Comparison of ENCODE assay signal across 16 cellular contexts in the genomic region with DNA sequence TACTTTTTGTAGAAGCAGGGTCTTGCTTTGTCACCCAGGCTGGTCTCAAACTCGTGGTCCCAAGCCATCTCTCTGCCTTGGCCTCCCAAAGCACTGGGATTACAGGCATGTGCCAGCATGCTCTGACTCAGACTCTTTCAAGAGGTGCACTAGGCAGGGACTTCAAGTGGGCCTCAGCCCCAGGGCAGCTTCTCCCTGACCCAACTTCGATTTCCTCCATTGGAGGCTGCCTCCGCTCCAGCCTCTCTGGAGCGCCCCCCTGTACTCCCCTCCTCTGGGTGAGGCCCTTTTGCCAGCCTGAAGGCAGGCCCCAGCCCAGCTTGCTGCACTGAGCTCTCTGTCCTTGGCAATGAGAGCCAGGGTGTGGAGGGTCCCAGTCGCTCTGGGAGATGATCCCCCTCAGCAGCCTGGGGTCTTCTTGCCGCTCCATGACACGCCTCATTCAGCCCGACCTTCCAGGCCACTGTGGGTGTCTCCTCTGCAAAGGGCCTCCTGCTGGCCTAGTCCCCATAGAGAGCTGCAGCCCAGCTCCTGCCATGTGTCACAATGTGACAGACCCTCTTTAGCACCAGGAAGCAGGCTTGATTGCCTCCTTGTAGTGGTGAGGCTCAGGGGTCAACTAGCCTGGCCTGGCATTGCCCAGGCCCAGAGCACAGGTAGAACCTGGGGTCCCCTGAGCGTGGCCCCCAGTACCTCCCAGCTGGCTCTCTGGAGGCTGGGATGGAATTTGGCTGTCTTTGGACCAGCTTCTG. TPM values are rescaled to one million over a fixed set of nuclear protein-coding genes. Genes with fewer than 3 reads are reported as not detected.
A peak's percentile ranks its signal among the peaks of the same experiment; 100 is the strongest.
DNase-seq lines count a peak whose midpoint lies in the region; ATAC-seq, FAIRE-seq and TF ChIP-seq lines count a peak whose summit lies in the region.
"Had no signal": no experiment of that assay in that cellular context is flagged by ENCODE, and none has a peak within 500 bp of the region (broad histone marks: within the 10 kb centered on the region; RNA-seq: fewer than 3 reads in every experiment).

No MANE protein-coding gene starts in this region.

- no peak overlapping the region for H3K4me3 Mint-ChIP-seq in stimulated activated naive CD8-positive, alpha-beta T cell treated with anti-CD3 and anti-CD28 coated beads, Interleukin-15, amount 100 ng/mL, for 72 hours
- H3K4me3 Mint-ChIP-seq in nephron progenitor cell, result peak overlapping the region; percentile 38
- H3K4me3 Mint-ChIP-seq: immature natural killer cell; naive thymus-derived CD4-positive, alpha-beta T cell had no signal

- no peaks in the 10 kb centered on the region for H3K9me3 ChIP-seq in GM12878 (replicated peaks; ENCODE audit: control insufficient read depth, insufficient read depth, low read length)

- no peak for TF ChIP-seq EP300 in GM12878 (IDR thresholded peaks at IDR 0.05; ENCODE audit: borderline replicate concordance in 1 of 2, control insufficient read depth in 1 of 2, low read depth in 2 of 2, low read length in 2 of 2)

- CTCF ChIA-PET in GM12878 (lab: Yijun Ruan, JAX), result interaction anchor here (0.6 to 3.0 kb wide), 12 partner anchors 9 to 246 kb away, joined by 3 to 21 read pairs (median 4); no protein-coding TSS in a partner anchor

- in situ Hi-C loops in GM12878 (cut with MboI), result no loop called here

- peak; percentile 14 for ATAC-seq in stimulated activated naive CD8-positive, alpha-beta T cell treated with anti-CD3 and anti-CD28 coated beads, Interleukin-15, Interleukin-2, amounts not matched to agents 100 U/mL and 50 U/mL, for 24 hours
- ATAC-seq in stimulated activated naive CD8-positive, alpha-beta T cell treated with anti-CD3 and anti-CD28 coated beads, Interleukin-15, amount 100 ng/mL, for 72 hours, result no peak
- ATAC-seq in GM12878, result peak; percentile 78
- no peak for ATAC-seq in HG02759 (IDR thresholded peaks at IDR 0.05; ENCODE audit: unreplicated experiment)
- ATAC-seq: naive thymus-derived CD4-positive, alpha-beta T cell had no signal

- H3K36me3 Mint-ChIP-seq in nephron progenitor cell (ENCODE audit: low read depth), result no peaks in the 10 kb centered on the region
- H3K36me3 Mint-ChIP-seq: immature natural killer cell; naive thymus-derived CD4-positive, alpha-beta T cell had no signal

- WGBS in GM12878 (ENCODE audit: insufficient coverage, insufficient replicate concordance, low lambda C conversion rate, missing lambda C conversion rate), result 33% methylated on average over 9 of the region's 9 CpGs

- peak overlapping the region in 1 of 2 donors; percentile 4 for H3K27ac Mint-ChIP-seq in stimulated activated naive CD8-positive, alpha-beta T cell treated with anti-CD3 and anti-CD28 coated beads, Interleukin-15, amount 100 ng/mL, for 72 hours
- peak overlapping the region; percentile 99 for H3K27ac Mint-ChIP-seq in nephron progenitor cell

- TF ChIP-seq POLR2A in GM12878 (IDR thresholded peaks at IDR 0.05; ENCODE audit: low read depth, low read length), result no peak

- POLR2A ChIA-PET in GM12878 (lab: Charles Lee), result interaction anchor here (0.6 to 2.1 kb wide), 9 partner anchors 9 to 565 kb away, joined by 3 to 11 read pairs (median 5); partner anchors contain the start of gene SMARCA4

- H3K27ac ChIP-seq in GM12878 (ENCODE audit: control insufficient read depth, insufficient read depth), result peak overlapping the region; percentile 41

- peaks cover 6% of the 10 kb centered on the region; the same call in 1 of the 2 replicates for H4K20me1 ChIP-seq in GM12878 (ENCODE audit: control insufficient read depth, insufficient read depth)

- H3K4me3 ChIP-seq in GM12878, result no peak overlapping the region

- FAIRE-seq in GM12878 (lab: Jason Lieb, UNC), result no peak
- FAIRE-seq: urothelium cell line had no signal

- TF ChIP-seq CTCF in GM12878 (IDR thresholded peaks at IDR 0.05 in 2 of 3, conservative IDR thresholded peaks at IDR 0.05 in 1 of 3; ENCODE audit: control insufficient read depth in 2 of 3, extremely low read depth in 1 of 3, insufficient read depth in 1 of 3, low read depth in 3 of 3, low read length in 3 of 3) (no peak), nephron progenitor cell (IDR thresholded peaks at IDR 0.05) (no peak), GM20000 (IDR thresholded peaks at IDR 0.05; ENCODE audit: extremely low read depth, missing control alignments) (no peak)

- peaks cover 20% of the 10 kb centered on the region for H3K4me1 ChIP-seq in GM12878 (ENCODE audit: control insufficient read depth, insufficient read depth, low read length)

- peaks cover 56% of the 10 kb centered on the region for H3K79me2 ChIP-seq in GM12878 (ENCODE audit: control insufficient read depth, insufficient read depth, low read length)

- peak overlapping the region; percentile 38; the same call in 1 of the 2 replicates for H3K9ac ChIP-seq in GM12878 (ENCODE audit: control insufficient read depth, insufficient read depth, low read length)

- H3K4me2 ChIP-seq in GM12878 (ENCODE audit: control insufficient read depth, insufficient read depth), result peak overlapping the region; percentile 26; the same call in 1 of the 2 replicates

- peaks cover 4 to 13% of the 10 kb centered on the region in 2 experiments; a peak in 3 of 4 replicates for H3K36me3 ChIP-seq in GM12878 (ENCODE audit: control insufficient read depth in 2 of 2, insufficient read depth in 2 of 2, low read length in 1 of 2)

- BruUV-seq in GM12878 (replicated peaks; lab: Mats Ljungman, UMichigan), result no TSS peak

- TF ChIP-seq RAD21 in GM12878 (IDR thresholded peaks at IDR 0.05; ENCODE audit: insufficient read depth, low read depth, low read length), result no peak

- H3K9me3 Mint-ChIP-seq in stimulated activated naive CD8-positive, alpha-beta T cell treated with anti-CD3 and anti-CD28 coated beads, Interleukin-15, amount 100 ng/mL, for 72 hours, result no peaks in the 10 kb centered on the region
- no peaks in the 10 kb centered on the region for H3K9me3 Mint-ChIP-seq in nephron progenitor cell
- H3K9me3 Mint-ChIP-seq: immature natural killer cell; naive thymus-derived CD4-positive, alpha-beta T cell had no signal

- intact Hi-C loops in GM12878 (cut with micrococcal nuclease; ENCODE audit: unreplicated experiment), result no loop called here

- H3K27me3 Mint-ChIP-seq in stimulated activated naive CD8-positive, alpha-beta T cell treated with anti-CD3 and anti-CD28 coated beads, Interleukin-15, amount 100 ng/mL, for 72 hours, result no peaks in the 10 kb centered on the region
- no peaks in the 10 kb centered on the region for H3K27me3 Mint-ChIP-seq in nephron progenitor cell (ENCODE audit: low read depth, poor library complexity)
- H3K27me3 Mint-ChIP-seq: naive thymus-derived CD4-positive, alpha-beta T cell had no signal

- H3K4me1 Mint-ChIP-seq in stimulated activated naive CD8-positive, alpha-beta T cell treated with anti-CD3 and anti-CD28 coated beads, Interleukin-15, amount 100 ng/mL, for 72 hours, result peaks cover 25% of the 10 kb centered on the region
- H3K4me1 Mint-ChIP-seq in nephron progenitor cell, result peaks cover 68% of the 10 kb centered on the region

- DNase-seq in stimulated activated naive CD8-positive, alpha-beta T cell treated with anti-CD3 and anti-CD28 coated beads, Interleukin-15, Interleukin-2, amounts not matched to agents 100 U/mL and 50 U/mL, for 24 hours, result no peak
- no peak for DNase-seq in stimulated activated naive CD8-positive, alpha-beta T cell treated with anti-CD3 and anti-CD28 coated beads, Interleukin-15, amount 100 ng/mL, for 72 hours
- DNase-seq in GM12878 (ENCODE audit: low read depth, low spot score) (no peak), nephron progenitor cell (peak; percentile 27), GM20000 (ENCODE audit: low spot score) (no peak), NCI-H2107 (lab: John Stamatoyannopoulos, UW) (no peak), NCI-H146 (lab: John Stamatoyannopoulos, UW) (no peak)
- DNase-seq: central memory CD4-positive, alpha-beta T cell; DMS53; immature natural killer cell; KBM-7; naive thymus-derived CD4-positive, alpha-beta T cell; NCI-H2081 treated with DMSO at 0.1 percent for 48 hours; T1000 had no signal

- no peak overlapping the region for H2AFZ ChIP-seq in GM12878 (ENCODE audit: control insufficient read depth, low read depth, low read length)

- SMC1A ChIA-PET in GM12878 (lab: Charles Lee; ENCODE audit: uncharacterized antibody, unreplicated experiment), result interaction anchor here (0.6 to 4.2 kb wide), 9 partner anchors 8 to 168 kb away, joined by 3 to 28 read pairs (median 4); no protein-coding TSS in a partner anchor

- RAD21 ChIA-PET in GM12878 (lab: Charles Lee; ENCODE audit: unreplicated experiment), result interaction anchor here (0.8 to 2.9 kb wide), 10 partner anchors 10 to 201 kb away, joined by 3 to 42 read pairs (median 4); partner anchors contain the start of genes CARM1, DNM2 and LDLR

- H3K27me3 ChIP-seq in GM12878 (replicated peaks in 1 of 2; ENCODE audit: control insufficient read depth in 2 of 2, insufficient read depth in 2 of 2, low read length in 1 of 2), result no peaks in the 10 kb centered on the region

RNA-seq across cellular contexts. Expression of gene CARM1, which starts 16.4 kb away (rescaled TPM):
- total RNA-seq in GM12878 (2013; cell fraction: nucleolus; rRNA removed), result 38.1 and 42.1 TPM in 2 replicates
- 44.0 and 56.8 TPM in 2 replicates for total RNA-seq in GM12878 (2014; rRNA removed)
- total RNA-seq in GM12878 (2014; rRNA removed; fragmentation: Illumina TruSeq; extraction: Trizol), result 26.8 and 30.9 TPM in 2 replicates
- total RNA-seq in GM12878 (2021), result 115 and 116 TPM in 2 replicates
- polyA plus RNA-seq in GM12878 (2011; ENCODE audit: low read depth), result 22.4 TPM
- 17.7 and 48.6 TPM in 2 replicates for polyA plus RNA-seq in GM12878 (2011; rRNA removed)
- polyA plus RNA-seq in GM12878 (2011; cell fraction: cytosol; rRNA removed), result 50.4 and 74.2 TPM in 2 replicates
- polyA plus RNA-seq in GM12878 (2011; cell fraction: nucleus; rRNA removed), result 121 and 141 TPM in 2 replicates
- polyA plus RNA-seq in GM12878 (2012), result 55.3 and 65.7 TPM in 2 replicates
- 33.0 and 63.5 TPM in 2 replicates for polyA plus RNA-seq in GM12878 (2014; fragmentation: Illumina TruSeq; extraction: Trizol)
- under 1 TPM; 0.45 to 0.49 TPM for polyA plus RNA-seq in GM12878 (2014; fragmentation: Nextera tagmentation; extraction: Ambion mirVana)
- polyA plus RNA-seq in GM12878 (2014; rRNA removed), result 95.6 and 113 TPM in 2 replicates
- polyA plus RNA-seq in GM12878 (2016; fragmentation: Nextera tagmentation; extraction: Ambion mirVana), result 10 to 100 TPM; 10.1 to 12.0 TPM
- polyA minus RNA-seq in GM12878 (2011; rRNA and poly(A)+ RNA removed), result 35.9 and 56.0 TPM in 2 replicates
- 29.0 and 34.2 TPM in 2 replicates for polyA minus RNA-seq in GM12878 (2011; cell fraction: cytosol; rRNA and poly(A)+ RNA removed)
- polyA minus RNA-seq in GM12878 (2011; cell fraction: nucleus; rRNA and poly(A)+ RNA removed), result 15.0 and 29.0 TPM in 2 replicates

RNA-seq across cellular contexts. Expression of gene C19orf38, which starts 39.6 kb away (rescaled TPM):
- total RNA-seq in GM12878 (2013; cell fraction: nucleolus; rRNA removed), result 12.2 and 13.1 TPM in 2 replicates
- total RNA-seq in GM12878 (2014; rRNA removed) (6.5 and 6.9 TPM in 2 replicates), GM12878 (2014; rRNA removed; fragmentation: Illumina TruSeq; extraction: Trizol) (7.5 and 7.6 TPM in 2 replicates), GM12878 (2021) (5.3 and 6.5 TPM in 2 replicates)
- 3.5 TPM for polyA plus RNA-seq in GM12878 (2011; ENCODE audit: low read depth)
- polyA plus RNA-seq in GM12878 (2011; rRNA removed) (1.8 and 3.0 TPM in 2 replicates), GM12878 (2014; fragmentation: Illumina TruSeq; extraction: Trizol) (2.4 and 6.0 TPM in 2 replicates), GM12878 (2014; fragmentation: Nextera tagmentation; extraction: Ambion mirVana) (1 to 10 TPM; 2.6 to 4.8 TPM), GM12878 (2014; rRNA removed) (6.3 and 6.7 TPM in 2 replicates), GM12878 (2016; fragmentation: Nextera tagmentation; extraction: Ambion mirVana) (1 to 10 TPM; 4.2 to 4.8 TPM)
- 4.1 and 4.6 TPM in 2 replicates for polyA plus RNA-seq in GM12878 (2011; cell fraction: cytosol; rRNA removed)
- 2.1 and 2.7 TPM in 2 replicates for polyA plus RNA-seq in GM12878 (2011; cell fraction: nucleus; rRNA removed)
- 5.8 and 7.9 TPM in 2 replicates for polyA plus RNA-seq in GM12878 (2012)
- 1.5 and 2.5 TPM in 2 replicates for polyA minus RNA-seq in GM12878 (2011; rRNA and poly(A)+ RNA removed)
- 1.2 and 1.6 TPM in 2 replicates for polyA minus RNA-seq in GM12878 (2011; cell fraction: cytosol; rRNA and poly(A)+ RNA removed)
- 0.60 and 1.6 TPM in 2 replicates for polyA minus RNA-seq in GM12878 (2011; cell fraction: nucleus; rRNA and poly(A)+ RNA removed)

RNA-seq across cellular contexts. Expression of gene YIPF2, which starts 40.6 kb away (rescaled TPM):
- total RNA-seq in GM12878 (2013; cell fraction: nucleolus; rRNA removed), result 26.2 and 26.3 TPM in 2 replicates
- total RNA-seq in GM12878 (2014; rRNA removed), result 33.4 and 36.4 TPM in 2 replicates
- total RNA-seq in GM12878 (2014; rRNA removed; fragmentation: Illumina TruSeq; extraction: Trizol), result 10.6 and 14.9 TPM in 2 replicates
- total RNA-seq in GM12878 (2021), result 26.5 and 28.4 TPM in 2 replicates
- 23.9 TPM for polyA plus RNA-seq in GM12878 (2011; ENCODE audit: low read depth)
- polyA plus RNA-seq in GM12878 (2011; rRNA removed), result 10.0 and 17.2 TPM in 2 replicates
- 34.7 and 43.9 TPM in 2 replicates for polyA plus RNA-seq in GM12878 (2011; cell fraction: cytosol; rRNA removed)
- polyA plus RNA-seq in GM12878 (2011; cell fraction: nucleus; rRNA removed), result 45.4 and 49.0 TPM in 2 replicates
- 45.0 and 45.2 TPM in 2 replicates for polyA plus RNA-seq in GM12878 (2012)
- polyA plus RNA-seq in GM12878 (2014; fragmentation: Illumina TruSeq; extraction: Trizol), result 1.8 and 8.1 TPM in 2 replicates
- 1 to 10 TPM in 1 of 2 experiments, under 1 TPM in 1; 0.92 to 3.9 TPM for polyA plus RNA-seq in GM12878 (2014; fragmentation: Nextera tagmentation; extraction: Ambion mirVana)
- 31.7 and 38.9 TPM in 2 replicates for polyA plus RNA-seq in GM12878 (2014; rRNA removed)
- 10 to 100 TPM; 18.1 to 19.6 TPM for polyA plus RNA-seq in GM12878 (2016; fragmentation: Nextera tagmentation; extraction: Ambion mirVana)
- polyA minus RNA-seq in GM12878 (2011; rRNA and poly(A)+ RNA removed), result 13.9 and 31.1 TPM in 2 replicates
- 17.4 and 18.8 TPM in 2 replicates for polyA minus RNA-seq in GM12878 (2011; cell fraction: cytosol; rRNA and poly(A)+ RNA removed)
- polyA minus RNA-seq in GM12878 (2011; cell fraction: nucleus; rRNA and poly(A)+ RNA removed), result 9.4 and 9.9 TPM in 2 replicates

RNA-seq across cellular contexts. Expression of gene TIMM29, which starts 40.8 kb away (rescaled TPM):
- 18.1 and 19.1 TPM in 2 replicates for total RNA-seq in GM12878 (2013; cell fraction: nucleolus; rRNA removed)
- total RNA-seq in GM12878 (2014; rRNA removed) (25.1 and 25.8 TPM in 2 replicates), GM12878 (2014; rRNA removed; fragmentation: Illumina TruSeq; extraction: Trizol) (11.0 TPM in 2 replicates), GM12878 (2021) (20.9 and 22.7 TPM in 2 replicates)
- 11.1 TPM for polyA plus RNA-seq in GM12878 (2011; ENCODE audit: low read depth)
- polyA plus RNA-seq in GM12878 (2011; rRNA removed) (9.6 and 10.2 TPM in 2 replicates), GM12878 (2014; fragmentation: Illumina TruSeq; extraction: Trizol) (6.2 and 8.2 TPM in 2 replicates), GM12878 (2014; fragmentation: Nextera tagmentation; extraction: Ambion mirVana) (1 to 10 TPM; 2.4 to 6.5 TPM), GM12878 (2014; rRNA removed) (15.9 and 17.6 TPM in 2 replicates), GM12878 (2016; fragmentation: Nextera tagmentation; extraction: Ambion mirVana) (10 to 100 TPM; 27.4 to 27.9 TPM)
- polyA plus RNA-seq in GM12878 (2011; cell fraction: cytosol; rRNA removed), result 10.5 and 14.1 TPM in 2 replicates
- 8.1 and 11.6 TPM in 2 replicates for polyA plus RNA-seq in GM12878 (2011; cell fraction: nucleus; rRNA removed)
- 15.7 and 16.8 TPM in 2 replicates for polyA plus RNA-seq in GM12878 (2012)
- 4.8 and 6.3 TPM in 2 replicates for polyA minus RNA-seq in GM12878 (2011; rRNA and poly(A)+ RNA removed)
- 4.6 and 7.4 TPM in 2 replicates for polyA minus RNA-seq in GM12878 (2011; cell fraction: cytosol; rRNA and poly(A)+ RNA removed)
- 3.3 and 6.9 TPM in 2 replicates for polyA minus RNA-seq in GM12878 (2011; cell fraction: nucleus; rRNA and poly(A)+ RNA removed)

RNA-seq across cellular contexts. Expression of gene TMED1, which starts 51.8 kb away (rescaled TPM):
- 9.3 and 10.1 TPM in 2 replicates for total RNA-seq in GM12878 (2013; cell fraction: nucleolus; rRNA removed)
- total RNA-seq in GM12878 (2014; rRNA removed), result 14.9 TPM in 2 replicates
- total RNA-seq in GM12878 (2014; rRNA removed; fragmentation: Illumina TruSeq; extraction: Trizol), result 9.1 and 9.2 TPM in 2 replicates
- 15.7 and 15.8 TPM in 2 replicates for total RNA-seq in GM12878 (2021)
- polyA plus RNA-seq in GM12878 (2011; ENCODE audit: low read depth), result 6.3 TPM
- polyA plus RNA-seq in GM12878 (2011; rRNA removed), result 11.2 and 15.7 TPM in 2 replicates
- 18.3 and 28.8 TPM in 2 replicates for polyA plus RNA-seq in GM12878 (2011; cell fraction: cytosol; rRNA removed)
- polyA plus RNA-seq in GM12878 (2011; cell fraction: nucleus; rRNA removed), result 9.0 and 9.9 TPM in 2 replicates
- polyA plus RNA-seq in GM12878 (2012), result 14.9 and 17.2 TPM in 2 replicates
- 2.6 and 4.1 TPM in 2 replicates for polyA plus RNA-seq in GM12878 (2014; fragmentation: Illumina TruSeq; extraction: Trizol)
- 1 to 10 TPM in 1 of 2 experiments, under 1 TPM in 1; 0.60 to 2.8 TPM for polyA plus RNA-seq in GM12878 (2014; fragmentation: Nextera tagmentation; extraction: Ambion mirVana)
- 9.8 and 12.2 TPM in 2 replicates for polyA plus RNA-seq in GM12878 (2014; rRNA removed)
- 10 to 100 TPM; 22.9 to 23.1 TPM for polyA plus RNA-seq in GM12878 (2016; fragmentation: Nextera tagmentation; extraction: Ambion mirVana)
- polyA minus RNA-seq in GM12878 (2011; rRNA and poly(A)+ RNA removed), result 11.2 and 11.6 TPM in 2 replicates
- polyA minus RNA-seq in GM12878 (2011; cell fraction: cytosol; rRNA and poly(A)+ RNA removed), result 5.0 and 8.6 TPM in 2 replicates
- 2.4 and 2.7 TPM in 2 replicates for polyA minus RNA-seq in GM12878 (2011; cell fraction: nucleus; rRNA and poly(A)+ RNA removed)

Comparison
In these comparisons a context has a peak if more than half of its experiments do, and no peak if none do; other contexts are left out.
1. ATAC-seq: peak in stimulated activated naive CD8-positive, alpha-beta T cell treated with anti-CD3 and anti-CD28 coated beads, Interleukin-15, Interleukin-2, amounts not matched to agents 100 U/mL and 50 U/mL, for 24 hours (single experiment) and GM12878 (single experiment); none in stimulated activated naive CD8-positive, alpha-beta T cell treated with anti-CD3 and anti-CD28 coated beads, Interleukin-15, amount 100 ng/mL, for 72 hours (single experiment) and HG02759 (single experiment).